ENCODE assay signal across 1 cellular context in genomic region chr19:1955171-1956142, GRCh38.
TF ChIP-seq lines count a peak whose summit lies in the region.

No MANE protein-coding gene starts in this region.

TF ChIP-seq in H1, 55 proteins besides CTCF, POLR2A, EP300 and RAD21:
- no peak for TF ChIP-seq NANOG (IDR thresholded peaks at IDR 0.05; ENCODE audit: insufficient read depth, low read depth, low read length, poor library complexity, severe bottlenecking)
- TF ChIP-seq, protein P1, sequence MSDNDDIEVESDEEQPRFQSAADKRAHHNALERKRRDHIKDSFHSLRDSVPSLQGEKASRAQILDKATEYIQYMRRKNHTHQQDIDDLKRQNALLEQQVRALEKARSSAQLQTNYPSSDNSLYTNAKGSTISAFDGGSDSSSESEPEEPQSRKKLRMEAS (IDR thresholded peaks at IDR 0.05), result no peak
- TF ChIP-seq, protein P2, sequence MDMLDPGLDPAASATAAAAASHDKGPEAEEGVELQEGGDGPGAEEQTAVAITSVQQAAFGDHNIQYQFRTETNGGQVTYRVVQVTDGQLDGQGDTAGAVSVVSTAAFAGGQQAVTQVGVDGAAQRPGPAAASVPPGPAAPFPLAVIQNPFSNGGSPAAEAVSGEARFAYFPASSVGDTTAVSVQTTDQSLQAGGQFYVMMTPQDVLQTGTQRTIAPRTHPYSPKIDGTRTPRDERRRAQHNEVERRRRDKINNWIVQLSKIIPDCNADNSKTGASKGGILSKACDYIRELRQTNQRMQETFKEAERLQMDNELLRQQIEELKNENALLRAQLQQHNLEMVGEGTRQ (IDR thresholded peaks at IDR 0.05; ENCODE audit: low read length), result no peak
- no peak for TF ChIP-seq EGR1 (IDR thresholded peaks at IDR 0.05; ENCODE audit: borderline replicate concordance, low read depth, low read length)
- TF ChIP-seq GTF2F1 (IDR thresholded peaks at IDR 0.05; ENCODE audit: borderline replicate concordance, low read depth, low read length), result no peak
- TF ChIP-seq, protein P3, sequence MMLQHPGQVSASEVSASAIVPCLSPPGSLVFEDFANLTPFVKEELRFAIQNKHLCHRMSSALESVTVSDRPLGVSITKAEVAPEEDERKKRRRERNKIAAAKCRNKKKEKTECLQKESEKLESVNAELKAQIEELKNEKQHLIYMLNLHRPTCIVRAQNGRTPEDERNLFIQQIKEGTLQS (IDR thresholded peaks at IDR 0.05; ENCODE audit: insufficient read depth, low read depth, low read length), result no peak
- no peak for TF ChIP-seq TCF12 (IDR thresholded peaks at IDR 0.05; ENCODE audit: low read depth, low read length)
- no peak for TF ChIP-seq CREB1 (IDR thresholded peaks at IDR 0.05)
- no peak for TF ChIP-seq RNF2 (IDR thresholded peaks at IDR 0.05; ENCODE audit: borderline replicate concordance, low read depth, low read length, missing control alignments, poor library complexity, severe bottlenecking)
- TF ChIP-seq RFX5 (IDR thresholded peaks at IDR 0.05; ENCODE audit: borderline replicate concordance, low read depth, low read length), result no peak
- no peak for TF ChIP-seq CHD1 (IDR thresholded peaks at IDR 0.05; ENCODE audit: low read depth, low read length)
- no peak for TF ChIP-seq POU5F1 (IDR thresholded peaks at IDR 0.05; ENCODE audit: low read depth, low read length)
- TF ChIP-seq ASH2L (IDR thresholded peaks at IDR 0.05; ENCODE audit: low read length), result no peak
